ENCODE assay signal across 12 cellular contexts in genomic region chr10:95818663-95819062, GRCh38.
DNase-seq lines count a peak whose midpoint lies in the region; ATAC-seq and TF ChIP-seq lines count a peak whose summit lies in the region.
"Had no signal": no experiment of that assay in that cellular context is flagged by ENCODE, and none has a peak within 500 bp of the region (broad histone marks: within the 10 kb centered on the region; RNA-seq: fewer than 3 reads in every experiment).

No MANE protein-coding gene starts in this region.

- H3K9me3 ChIP-seq in AG04450 (ENCODE audit: control insufficient read depth, insufficient read depth, low read length), result no peaks in the 10 kb centered on the region
- H3K9me3 ChIP-seq in mammary epithelial cell (replicated peaks; ENCODE audit: insufficient read depth, low read length), result no peaks in the 10 kb centered on the region

- H3K4me1 ChIP-seq in mammary epithelial cell (ENCODE audit: insufficient read depth, low read length), result peaks cover 15% of the 10 kb centered on the region

- H3K36me3 ChIP-seq in mammary epithelial cell (ENCODE audit: insufficient read depth, low read length), result no peaks in the 10 kb centered on the region

- peak overlapping the region; percentile 27 for H2AFZ ChIP-seq in mammary epithelial cell (ENCODE audit: low read depth, low read length)

- 30% methylated on average over 2 of the region's 2 CpGs for WGBS in mammary epithelial cell (ENCODE audit: low coverage, missing lambda C conversion rate)

- CTCF ChIA-PET in AG04450 (lab: Charles Lee) (interaction anchor here (4.5 to 10.3 kb wide), 2 partner anchors 23 to 124 kb away, joined by 28 to 99 read pairs; partner anchors contain the start of gene TCTN3), mammary epithelial cell (lab: Charles Lee; ENCODE audit: low non-redundant PET) (no interaction called here)

- POLR2A ChIA-PET in AG04450 (lab: Yijun Ruan, JAX), result interaction anchor here (1.0 kb wide), 1 partner anchor 89 kb away, joined by 3 read pairs; the partner anchor contains the start of gene CC2D2B

- H3K4me2 ChIP-seq in mammary epithelial cell (ENCODE audit: insufficient read depth, low read depth, low read length), result peak overlapping the region; percentile 18

- TF ChIP-seq CTCF in AG04450 (IDR thresholded peaks at IDR 0.05; ENCODE audit: low read depth, low read length), result no peak
- TF ChIP-seq CTCF in mammary epithelial cell (conservative IDR thresholded peaks at IDR 0.05 in 1 of 2, IDR thresholded peaks at IDR 0.05 in 1 of 2; ENCODE audit: extremely low read depth in 1 of 2, insufficient read depth in 1 of 2, low read depth in 1 of 2, low read length in 2 of 2), result no peak

- dilution Hi-C loops in mammary epithelial cell (cut with HindIII; ENCODE audit: low sequenced_read_pairs), result no loop called here

- BruUV-seq in mammary epithelial cell (replicated peaks; lab: Mats Ljungman, UMichigan), result no TSS peak

- H3K27ac ChIP-seq in AG04450 (ENCODE audit: low read depth, low read length) (no peak overlapping the region), mammary epithelial cell (ENCODE audit: insufficient read depth, low read depth, low read length) (no peak overlapping the region)

- no peak for ATAC-seq in GM18502 (IDR thresholded peaks at IDR 0.05; ENCODE audit: poor library complexity, unreplicated experiment)
- ATAC-seq in HG02763 (IDR thresholded peaks at IDR 0.05; ENCODE audit: unreplicated experiment), result no peak
- no peak for ATAC-seq in HG02938 (IDR thresholded peaks at IDR 0.05; ENCODE audit: unreplicated experiment)

- H3K27me3 ChIP-seq in AG04450 (ENCODE audit: control insufficient read depth, insufficient read depth, low read length) (no peaks in the 10 kb centered on the region), mammary epithelial cell (ENCODE audit: insufficient read depth, low read length) (no peaks in the 10 kb centered on the region)

- no peaks in the 10 kb centered on the region for H4K20me1 ChIP-seq in mammary epithelial cell (ENCODE audit: insufficient read depth, low read length)

- H3K79me2 ChIP-seq in mammary epithelial cell (ENCODE audit: insufficient read depth, low read length), result no peaks in the 10 kb centered on the region

- in situ Hi-C loops in mammary epithelial cell (cut with MboI; ENCODE audit: low sequenced_read_pairs in 2 of 2), result no loop called here

- H3K9ac ChIP-seq in mammary epithelial cell (ENCODE audit: insufficient read depth, low read length), result no peak overlapping the region

- DNase-seq in AG04450 (ENCODE audit: low read depth, low spot score) (peak; percentile 54), HK-2 (ENCODE audit: unreplicated experiment) (peak; percentile 15), mammary epithelial cell (peak; percentile 68), kidney glomerular epithelial cell (lab: John Stamatoyannopoulos, UW) (peak; percentile 83), NCI-H2029 (lab: John Stamatoyannopoulos, UW) (no peak)
- DNase-seq: CD4-positive, CD25-positive, alpha-beta regulatory T cell; effector memory CD4-positive, alpha-beta T cell; GOT3; NCI-H2227 treated with DMSO at 0.1 percent for 48 hours had no signal

- intact Hi-C loops in mammary epithelial cell (cut with micrococcal nuclease), result no loop called here

- H3K4me3 ChIP-seq in AG04450 (ENCODE audit: low read depth, low read length), result no peak overlapping the region
- H3K4me3 ChIP-seq in mammary epithelial cell (replicated peaks in 1 of 3; ENCODE audit: insufficient read depth in 1 of 3, low read depth in 2 of 3, low read length in 3 of 3), result no peak overlapping the region
